ENCODE assay signal across 8 cellular contexts in genomic region chr22:26169312-26170111, GRCh38. TPM values are rescaled to one million over a fixed set of nuclear protein-coding genes. Genes with fewer than 3 reads are reported as not detected.
A peak's percentile ranks its signal among the peaks of the same experiment; 100 is the strongest.
DNase-seq lines count a peak whose midpoint lies in the region; ATAC-seq and TF ChIP-seq lines count a peak whose summit lies in the region.

TSS of gene SEZ6L (plus strand) at chr22:26169462. CDS start at chr22:26169670, 208 bp downstream.

- H3K79me2 ChIP-seq in neural cell (replicated peaks; ENCODE audit: insufficient read depth, low read length), result no peaks in the 10 kb centered on the region

- H2AFZ ChIP-seq in neural cell (ENCODE audit: low read depth, low read length), result peak within 1 kb of the TSS; percentile 54

- TF ChIP-seq RAD21 in neural cell (conservative IDR thresholded peaks at IDR 0.05), result no peak

- peak; percentile 52 for DNase-seq in CD14-positive monocyte (ENCODE audit: low spot score)
- peak; percentile 69 for DNase-seq in NCI-H146 (lab: John Stamatoyannopoulos, UW)
- DNase-seq in endodermal cell, result peak; percentile 79
- DNase-seq in NK-92 treated with Interleukin-12 subunit alpha and Interleukin-12 subunit beta, amount 100 ng/mL, for 24 hours (lab: John Stamatoyannopoulos, UW), result no peak
- DNase-seq in DMS79 (lab: John Stamatoyannopoulos, UW), result no peak

- H3K27ac Mint-ChIP-seq in CD14-positive monocyte, result peak within 1 kb of the TSS in 5 of 7 donors; percentile 15 to 69 (median 50)
- H3K27ac Mint-ChIP-seq in endodermal cell, result no peak within 1 kb of the TSS

- H3K27me3 Mint-ChIP-seq in CD14-positive monocyte (ENCODE audit: low read depth in 3 of 3) (peaks cover 29 to 46% (median 46%) of the 10 kb centered on the region in 3 donors), endodermal cell (ENCODE audit: insufficient read depth) (peaks cover 54% of the 10 kb centered on the region)

- TF ChIP-seq CTCF in CD14-positive monocyte (IDR thresholded peaks at IDR 0.05) (no peak), endodermal cell (conservative IDR thresholded peaks at IDR 0.05) (peak; percentile 9), neural cell (IDR thresholded peaks at IDR 0.05; ENCODE audit: poor library complexity, severe bottlenecking) (no peak)

- WGBS in endodermal cell (ENCODE audit: insufficient coverage in 1 of 2, insufficient read length in 1 of 2), 2 experiments, result 0% methylated on average over 28 to 92 of the region's 92 CpGs

- H3K27me3 ChIP-seq in endodermal cell (ENCODE audit: control insufficient read depth, insufficient read depth, low read length, poor library complexity, severe bottlenecking), result peaks cover 33% of the 10 kb centered on the region
- peaks cover 8% of the 10 kb centered on the region for H3K27me3 ChIP-seq in neural cell (ENCODE audit: insufficient read depth, low read depth, low read length)

- peaks cover 4% of the 10 kb centered on the region for H3K4me1 ChIP-seq in endodermal cell (ENCODE audit: control insufficient read depth, insufficient read depth, low read length)

- peak within 1 kb of the TSS; percentile 73 for H3K4me3 ChIP-seq in endodermal cell (ENCODE audit: low read length)
- peak within 1 kb of the TSS; percentile 88 for H3K4me3 ChIP-seq in neural cell (ENCODE audit: low read length)

- peak; percentile 12 for TF ChIP-seq EP300 in neural cell (conservative IDR thresholded peaks at IDR 0.05; ENCODE audit: poor library complexity, severe bottlenecking)

- H3K36me3 Mint-ChIP-seq in CD14-positive monocyte (no peaks in the 10 kb centered on the region), endodermal cell (ENCODE audit: low read depth) (peaks cover 2% of the 10 kb centered on the region)

- H4K20me1 ChIP-seq in neural cell (ENCODE audit: insufficient read depth), result no peaks in the 10 kb centered on the region

- no peaks in the 10 kb centered on the region for H3K9me2 ChIP-seq in neural cell (ENCODE audit: insufficient read depth, low read length)

- H3F3A ChIP-seq in neural cell (ENCODE audit: insufficient read depth, low read length, poor library complexity, severe bottlenecking), result peaks cover 3% of the 10 kb centered on the region

- H3K27ac ChIP-seq in endodermal cell (ENCODE audit: low read depth, low read length), result no peak within 1 kb of the TSS
- H3K27ac ChIP-seq in neural cell (ENCODE audit: low read length), result peak within 1 kb of the TSS; percentile 48

- H3K4me1 Mint-ChIP-seq in CD14-positive monocyte (peaks cover 27% of the 10 kb centered on the region), endodermal cell (peaks cover 24% of the 10 kb centered on the region)

- ATAC-seq in HG03108 (IDR thresholded peaks at IDR 0.05; ENCODE audit: unreplicated experiment) (no peak), esophagus mucosa (no peak)

- intact Hi-C loops in CD14-positive monocyte (cut with micrococcal nuclease), result no loop called here

- H3K9ac ChIP-seq in endodermal cell (ENCODE audit: extremely low read depth, low read length, poor library complexity, severe bottlenecking), result no peak within 1 kb of the TSS
- peak within 1 kb of the TSS; percentile 80 for H3K9ac ChIP-seq in neural cell (ENCODE audit: low read length)

- no peaks in the 10 kb centered on the region for H3K9me3 ChIP-seq in endodermal cell (ENCODE audit: control insufficient read depth, low read length)
- no peaks in the 10 kb centered on the region for H3K9me3 ChIP-seq in neural cell (ENCODE audit: low read length)

- H3K36me3 ChIP-seq in endodermal cell (ENCODE audit: control insufficient read depth, insufficient read depth, low read length) (no peaks in the 10 kb centered on the region), neural cell (ENCODE audit: insufficient read depth, low read length) (no peaks in the 10 kb centered on the region)

- H3K4me3 Mint-ChIP-seq in CD14-positive monocyte, result peak within 1 kb of the TSS; percentile 76 to 88
- peak within 1 kb of the TSS; percentile 71 for H3K4me3 Mint-ChIP-seq in endodermal cell

- H3K4me2 ChIP-seq in neural cell (ENCODE audit: low read length), result peak within 1 kb of the TSS; percentile 90

- H3K9me3 Mint-ChIP-seq in CD14-positive monocyte (peaks cover 0 to 10% (median 2%) of the 10 kb centered on the region in 7 donors), endodermal cell (no peaks in the 10 kb centered on the region)

TF ChIP-seq in neural cell, 6 proteins besides CTCF, POLR2A, EP300 and RAD21:
- TF ChIP-seq POLR2AphosphoS5 (IDR thresholded peaks at IDR 0.05) (no peak), SMC3 (conservative IDR thresholded peaks at IDR 0.05; ENCODE audit: poor library complexity) (peak; percentile 51), REST (IDR thresholded peaks at IDR 0.05; ENCODE audit: borderline replicate concordance) (no peak), TAF1 (IDR thresholded peaks at IDR 0.05; ENCODE audit: low read depth) (no peak), EZH2 (IDR thresholded peaks at IDR 0.05; ENCODE audit: borderline replicate concordance, insufficient read depth, low read length, poor library complexity, severe bottlenecking) (no peak), MXI1 (conservative IDR thresholded peaks at IDR 0.05; ENCODE audit: poor library complexity, severe bottlenecking) (peak; percentile 58)

RNA-seq across cellular contexts. Expression of gene SEZ6L, which starts in this region (rescaled TPM):
- polyA plus RNA-seq in CD14-positive monocyte (under 1 TPM; 0.43 to 0.71 TPM), neural cell (31.9 and 36.5 TPM in 2 replicates)
- total RNA-seq in endodermal cell (10 to 100 TPM; 32.1 to 39.4 TPM), esophagus mucosa (0.04 TPM)
- polyA plus RNA-seq in endodermal cell (2013, experiment 1 of 2), result 12.1 TPM
- 12.8 TPM for polyA plus RNA-seq in endodermal cell (2013, experiment 2 of 2)
- polyA minus RNA-seq in neural cell, result 57.7 and 69.7 TPM in 2 replicates

Comparison
In these comparisons a context has a peak if more than half of its experiments do, and no peak if none do; other contexts are left out.
1. RNA of gene SEZ6L (total RNA-seq): 32.1 to 39.4 TPM in endodermal cell; 0.04 TPM in esophagus mucosa (single experiment); every median in the first group is over 10 times any median in the second.
2. RNA of gene SEZ6L (polyA plus RNA-seq): 31.9 to 36.5 TPM in neural cell; 0.43 to 0.71 TPM in CD14-positive monocyte; every median in the first group is over 10 times any median in the second.
3. Peak in DNase-seq in CD14-positive monocyte; RNA of the gene not detected or under 1 TPM.
4. DNase-seq: peak in NCI-H146 (single experiment) and endodermal cell (single experiment); none in NK-92 treated with Interleukin-12 subunit alpha and Interleukin-12 subunit beta, amount 100 ng/mL, for 24 hours (single experiment) and DMS79 (single experiment).